23 cellular contexts compared by ENCODE assay signal in genomic region chr5:71865665-71866320, GRCh38.
DNase-seq lines count a peak whose midpoint lies in the region; ATAC-seq and TF ChIP-seq lines count a peak whose summit lies in the region.
"Had no signal": no experiment of that assay in that cellular context is flagged by ENCODE, and none has a peak within 500 bp of the region (broad histone marks: within the 10 kb centered on the region; RNA-seq: fewer than 3 reads in every experiment).

No MANE protein-coding gene starts in this region.

- no peak overlapping the region for H3K9ac ChIP-seq in neural progenitor cell

- H3K4me3 ChIP-seq in neural progenitor cell = no peak overlapping the region
- H3K4me3 ChIP-seq: heart right ventricle, mucosa of descending colon had no signal

- H3K4me2 ChIP-seq in neural progenitor cell = no peak overlapping the region

- no peak for ATAC-seq in GM21717 (IDR thresholded peaks at IDR 0.05; ENCODE audit: unreplicated experiment)
- ATAC-seq: activated CD4-positive, CD25-positive, alpha-beta regulatory T cell treated with anti-CD3 and anti-CD28 coated beads, Interleukin-2, amount 50 U/mL, for 24 hours; activated CD8-positive, alpha-beta T cell treated with anti-CD3 and anti-CD28 coated beads for 36 hours; mucosa of descending colon had no signal

- H3K4me3 Mint-ChIP-seq in neural progenitor cell = no peak overlapping the region
- H3K4me3 Mint-ChIP-seq: activated CD8-positive, alpha-beta T cell treated with anti-CD3 and anti-CD28 coated beads for 36 hours; CD4-positive, CD25-positive, alpha-beta regulatory T cell; dendritic cell treated with granulocyte-macrophage colony-stimulating factor and Interleukin-4, amounts not matched to agents 40 ng/mL and 50 ng/mL, for 4 days; immature natural killer cell; nephron progenitor cell had no signal

- peak overlapping the region; percentile 57 for H2AFZ ChIP-seq in neural progenitor cell (replicated peaks)

- peaks cover 6% of the 10 kb centered on the region for H3K36me3 ChIP-seq in neural progenitor cell
- H3K36me3 ChIP-seq: heart right ventricle had no signal

- no peaks in the 10 kb centered on the region for H3K79me2 ChIP-seq in neural progenitor cell (ENCODE audit: low read depth)

- no peaks in the 10 kb centered on the region for H3K4me1 Mint-ChIP-seq in neural progenitor cell
- H3K4me1 Mint-ChIP-seq: CD4-positive, CD25-positive, alpha-beta regulatory T cell; immature natural killer cell had no signal

- H3K36me3 Mint-ChIP-seq in neural progenitor cell = peaks cover 3% of the 10 kb centered on the region
- H3K36me3 Mint-ChIP-seq: CD4-positive, CD25-positive, alpha-beta regulatory T cell; immature natural killer cell had no signal

- H3K27me3 ChIP-seq in neural progenitor cell = no peaks in the 10 kb centered on the region
- H3K27me3 ChIP-seq: heart right ventricle had no signal

- POLR2A ChIA-PET in RWPE1 (lab: Yijun Ruan, JAX; ENCODE audit: low non-redundant PET) = no interaction called here

- intact Hi-C loops in cardiac septum (cut with DNase I) = no loop called here

- H3F3A ChIP-seq in neural progenitor cell (ENCODE audit: low read depth) = no peaks in the 10 kb centered on the region

- TF ChIP-seq CTCF in RWPE1 (conservative IDR thresholded peaks at IDR 0.05; ENCODE audit: low read depth) (no peak), neural progenitor cell (IDR thresholded peaks at IDR 0.05) (no peak)

- no peaks in the 10 kb centered on the region for H3K9me3 Mint-ChIP-seq in neural progenitor cell
- H3K9me3 Mint-ChIP-seq: activated CD8-positive, alpha-beta T cell treated with anti-CD3 and anti-CD28 coated beads for 36 hours; nephron progenitor cell had no signal

- no peaks in the 10 kb centered on the region for H4K20me1 ChIP-seq in neural progenitor cell (ENCODE audit: low read depth)

- no peak overlapping the region; the same call in 1 of the 2 replicates for H3K27ac ChIP-seq in RWPE1
- H3K27ac ChIP-seq in cingulate gyrus (ENCODE audit: low read depth, low read length) = peak overlapping the region; percentile 47
- no peak overlapping the region for H3K27ac ChIP-seq in neural progenitor cell
- H3K27ac ChIP-seq: heart right ventricle had no signal

- H3K27ac Mint-ChIP-seq in neural progenitor cell = peak overlapping the region; percentile 63
- H3K27ac Mint-ChIP-seq: activated CD8-positive, alpha-beta T cell treated with anti-CD3 and anti-CD28 coated beads for 36 hours; CD4-positive, CD25-positive, alpha-beta regulatory T cell; dendritic cell treated with granulocyte-macrophage colony-stimulating factor and Interleukin-4, amounts not matched to agents 40 ng/mL and 50 ng/mL, for 4 days; immature natural killer cell; nephron progenitor cell had no signal

- no peaks in the 10 kb centered on the region for H3K9me3 ChIP-seq in neural progenitor cell (ENCODE audit: low read depth)
- H3K9me3 ChIP-seq: mucosa of descending colon had no signal

- DNase-seq in HT-29 (ENCODE audit: low spot score) (peak; percentile 13), RWPE1 (ENCODE audit: low spot score) (peak; percentile 25), neural progenitor cell (ENCODE audit: low spot score) (no peak), middle frontal gyrus (ENCODE audit: extremely low spot score, low spot score) (no peak), cardiac septum (ENCODE audit: low spot score) (no peak)
- DNase-seq: activated CD8-positive, alpha-beta T cell treated with anti-CD3 and anti-CD28 coated beads for 36 hours; activated gamma-delta T cell treated with Interleukin-2 at 50 U/mL for 16 hours; activated T-cell treated with anti-CD3 and anti-CD28 coated beads for 4 hours; CD4-positive, CD25-positive, alpha-beta regulatory T cell; DMS79; GOT3; heart right ventricle; immature natural killer cell; Kasumi-1; mucosa of descending colon; NCI-H1092 treated with DMSO at 0.1 percent for 48 hours; NCI-H446 treated with DMSO at 0.1 percent for 48 hours; nephron progenitor cell; substantia nigra had no signal

- CTCF ChIA-PET in RWPE1 (lab: Yijun Ruan, JAX) = interaction anchor here (1.1 kb wide), 1 partner anchor 13 kb away, joined by 4 read pairs; no protein-coding TSS in a partner anchor

- no peaks in the 10 kb centered on the region for H3K4me1 ChIP-seq in neural progenitor cell

- peaks cover 4% of the 10 kb centered on the region for H3K27me3 Mint-ChIP-seq in neural progenitor cell (ENCODE audit: insufficient read depth, low read depth)

Comparison
In these comparisons a context has a peak if more than half of its experiments do, and no peak if none do; other contexts are left out.
1. DNase-seq: peak in HT-29 (single experiment) and RWPE1 (single experiment); none in neural progenitor cell (single experiment), middle frontal gyrus (single experiment) and cardiac septum (single experiment).